In the genomic region with DNA sequence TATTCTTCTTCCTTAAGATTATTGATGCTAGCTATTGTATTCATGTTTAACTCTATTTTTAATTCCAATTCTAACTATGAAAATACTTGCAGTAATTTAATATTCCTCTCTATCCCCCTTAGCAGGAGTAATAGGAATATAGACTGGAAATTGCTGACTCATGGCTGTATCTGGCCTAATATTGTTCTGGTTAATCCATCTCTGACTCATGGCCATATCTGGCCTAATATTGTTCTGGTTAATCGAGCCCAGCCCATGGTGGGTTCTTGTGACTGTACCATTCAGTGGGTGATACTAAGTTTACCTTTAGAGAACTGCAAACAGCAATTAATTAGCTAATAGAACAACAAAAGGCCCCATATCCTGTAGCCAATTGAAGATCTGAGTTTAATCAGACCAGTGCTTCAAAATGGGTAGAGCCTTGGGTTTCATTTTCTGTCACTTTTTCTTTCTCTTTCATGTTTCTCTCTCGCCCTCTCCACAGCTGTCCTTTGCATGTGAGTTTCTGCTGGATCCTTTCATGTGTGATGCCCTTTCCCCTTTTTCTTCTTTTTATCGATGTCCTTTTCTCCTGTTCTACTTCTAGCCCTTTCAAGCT, we compare ENCODE assay signal across 1 cellular context.
A peak's percentile ranks its signal among the peaks of the same experiment; 100 is the strongest.
TF ChIP-seq lines count a peak whose summit lies in the region.

No MANE protein-coding gene starts in this region.

TF ChIP-seq in K562, 482 proteins besides CTCF, POLR2A, EP300 and RAD21 (continued from another document):
- TF ChIP-seq, protein P1, sequence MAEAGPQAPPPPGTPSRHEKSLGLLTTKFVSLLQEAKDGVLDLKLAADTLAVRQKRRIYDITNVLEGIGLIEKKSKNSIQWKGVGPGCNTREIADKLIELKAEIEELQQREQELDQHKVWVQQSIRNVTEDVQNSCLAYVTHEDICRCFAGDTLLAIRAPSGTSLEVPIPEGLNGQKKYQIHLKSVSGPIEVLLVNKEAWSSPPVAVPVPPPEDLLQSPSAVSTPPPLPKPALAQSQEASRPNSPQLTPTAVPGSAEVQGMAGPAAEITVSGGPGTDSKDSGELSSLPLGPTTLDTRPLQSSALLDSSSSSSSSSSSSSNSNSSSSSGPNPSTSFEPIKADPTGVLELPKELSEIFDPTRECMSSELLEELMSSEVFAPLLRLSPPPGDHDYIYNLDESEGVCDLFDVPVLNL (CRISPR knock-in tag; IDR thresholded peaks at IDR 0.05; ENCODE audit: low read depth), result no peak
- TF ChIP-seq ZNF121 (CRISPR knock-in tag; conservative IDR thresholded peaks at IDR 0.05) (no peak), EHMT2 (IDR thresholded peaks at IDR 0.05) (no peak), C11orf30 (IDR thresholded peaks at IDR 0.05; ENCODE audit: low read depth) (peak; percentile 56; the same call in 1 of the 2 replicates), ZNF324 (CRISPR knock-in tag; IDR thresholded peaks at IDR 0.05) (no peak), FOSL1 (tag; conservative IDR thresholded peaks at IDR 0.05) (no peak), BRF1 (IDR thresholded peaks at IDR 0.05; ENCODE audit: borderline replicate concordance, extremely low read depth, insufficient read length) (no peak), NCOA6 (IDR thresholded peaks at IDR 0.05) (no peak), CHD2 (IDR thresholded peaks at IDR 0.05; ENCODE audit: low read depth, low read length) (no peak), KHSRP (IDR thresholded peaks at IDR 0.05) (no peak), HNRNPK (IDR thresholded peaks at IDR 0.05; ENCODE audit: low read depth, low read length, poor library complexity, severe bottlenecking) (no peak), KAT2B (IDR thresholded peaks at IDR 0.05; ENCODE audit: low read depth, low read length) (no peak), NFE2L1 (tag; IDR thresholded peaks at IDR 0.05; ENCODE audit: borderline replicate concordance, low read depth) (peak; percentile 38; the same call in 1 of the 2 replicates), ZNF584 (CRISPR knock-in tag; IDR thresholded peaks at IDR 0.05; ENCODE audit: low read depth) (no peak), MAFG (tag; conservative IDR thresholded peaks at IDR 0.05) (peak; percentile 74), POLR2G (IDR thresholded peaks at IDR 0.05; ENCODE audit: low read depth, low read length) (no peak), TEAD4 (IDR thresholded peaks at IDR 0.05; ENCODE audit: low read length) (no peak), TEAD4 (CRISPR knock-in tag; IDR thresholded peaks at IDR 0.05; ENCODE audit: borderline replicate concordance) (no peak), PPARD (CRISPR knock-in tag; IDR thresholded peaks at IDR 0.05) (no peak), EZH2 (IDR thresholded peaks at IDR 0.05; ENCODE audit: borderline replicate concordance, low read depth, low read length) (no peak), TBL1XR1 (IDR thresholded peaks at IDR 0.05; ENCODE audit: low read length in 2 of 2) (no peak), ZNF431 (CRISPR knock-in tag; IDR thresholded peaks at IDR 0.05) (no peak), COPS2 (conservative IDR thresholded peaks at IDR 0.05) (no peak), HDAC2 (IDR thresholded peaks at IDR 0.05) (no peak), ZNF583 (CRISPR knock-in tag; IDR thresholded peaks at IDR 0.05) (no peak), ZKSCAN3 (CRISPR knock-in tag; IDR thresholded peaks at IDR 0.05) (no peak), NFE2 (IDR thresholded peaks at IDR 0.05; ENCODE audit: low read depth) (peak; percentile 64; the same call in 1 of the 2 replicates)
- TF ChIP-seq, protein P2, sequence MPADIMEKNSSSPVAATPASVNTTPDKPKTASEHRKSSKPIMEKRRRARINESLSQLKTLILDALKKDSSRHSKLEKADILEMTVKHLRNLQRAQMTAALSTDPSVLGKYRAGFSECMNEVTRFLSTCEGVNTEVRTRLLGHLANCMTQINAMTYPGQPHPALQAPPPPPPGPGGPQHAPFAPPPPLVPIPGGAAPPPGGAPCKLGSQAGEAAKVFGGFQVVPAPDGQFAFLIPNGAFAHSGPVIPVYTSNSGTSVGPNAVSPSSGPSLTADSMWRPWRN (IDR thresholded peaks at IDR 0.05; ENCODE audit: low read depth), result no peak
- TF ChIP-seq, protein P3, sequence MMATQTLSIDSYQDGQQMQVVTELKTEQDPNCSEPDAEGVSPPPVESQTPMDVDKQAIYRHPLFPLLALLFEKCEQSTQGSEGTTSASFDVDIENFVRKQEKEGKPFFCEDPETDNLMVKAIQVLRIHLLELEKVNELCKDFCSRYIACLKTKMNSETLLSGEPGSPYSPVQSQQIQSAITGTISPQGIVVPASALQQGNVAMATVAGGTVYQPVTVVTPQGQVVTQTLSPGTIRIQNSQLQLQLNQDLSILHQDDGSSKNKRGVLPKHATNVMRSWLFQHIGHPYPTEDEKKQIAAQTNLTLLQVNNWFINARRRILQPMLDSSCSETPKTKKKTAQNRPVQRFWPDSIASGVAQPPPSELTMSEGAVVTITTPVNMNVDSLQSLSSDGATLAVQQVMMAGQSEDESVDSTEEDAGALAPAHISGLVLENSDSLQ (IDR thresholded peaks at IDR 0.05), result no peak
- TF ChIP-seq, protein P4, sequence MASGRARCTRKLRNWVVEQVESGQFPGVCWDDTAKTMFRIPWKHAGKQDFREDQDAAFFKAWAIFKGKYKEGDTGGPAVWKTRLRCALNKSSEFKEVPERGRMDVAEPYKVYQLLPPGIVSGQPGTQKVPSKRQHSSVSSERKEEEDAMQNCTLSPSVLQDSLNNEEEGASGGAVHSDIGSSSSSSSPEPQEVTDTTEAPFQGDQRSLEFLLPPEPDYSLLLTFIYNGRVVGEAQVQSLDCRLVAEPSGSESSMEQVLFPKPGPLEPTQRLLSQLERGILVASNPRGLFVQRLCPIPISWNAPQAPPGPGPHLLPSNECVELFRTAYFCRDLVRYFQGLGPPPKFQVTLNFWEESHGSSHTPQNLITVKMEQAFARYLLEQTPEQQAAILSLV (tag; IDR thresholded peaks at IDR 0.05), result no peak
- TF ChIP-seq, protein P5, sequence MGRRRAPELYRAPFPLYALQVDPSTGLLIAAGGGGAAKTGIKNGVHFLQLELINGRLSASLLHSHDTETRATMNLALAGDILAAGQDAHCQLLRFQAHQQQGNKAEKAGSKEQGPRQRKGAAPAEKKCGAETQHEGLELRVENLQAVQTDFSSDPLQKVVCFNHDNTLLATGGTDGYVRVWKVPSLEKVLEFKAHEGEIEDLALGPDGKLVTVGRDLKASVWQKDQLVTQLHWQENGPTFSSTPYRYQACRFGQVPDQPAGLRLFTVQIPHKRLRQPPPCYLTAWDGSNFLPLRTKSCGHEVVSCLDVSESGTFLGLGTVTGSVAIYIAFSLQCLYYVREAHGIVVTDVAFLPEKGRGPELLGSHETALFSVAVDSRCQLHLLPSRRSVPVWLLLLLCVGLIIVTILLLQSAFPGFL (CRISPR knock-in tag; IDR thresholded peaks at IDR 0.05), result no peak
